Comparison of ENCODE assay signal across 8 cellular contexts in genomic region chr1:156859523-156860112, GRCh38. TPM values are rescaled to one million over a fixed set of nuclear protein-coding genes. Genes with fewer than 3 reads are reported as not detected.
A peak's percentile ranks its signal among the peaks of the same experiment; 100 is the strongest.
DNase-seq lines count a peak whose midpoint lies in the region; ATAC-seq and TF ChIP-seq lines count a peak whose summit lies in the region.

No MANE protein-coding gene starts in this region.

- TF ChIP-seq CTCF in AG04449 (IDR thresholded peaks at IDR 0.05; ENCODE audit: insufficient read depth, low read length, missing control alignments) (no peak), GM13976 (IDR thresholded peaks at IDR 0.05; ENCODE audit: borderline replicate concordance, control extremely low read depth, extremely low read depth, insufficient read depth, missing control alignments) (no peak), fibroblast of the aortic adventitia (IDR thresholded peaks at IDR 0.05; ENCODE audit: insufficient read depth, low read length) (no peak)

- no peaks in the 10 kb centered on the region for H3K9me3 Mint-ChIP-seq in activated CD4-positive, alpha-beta T cell treated with anti-CD3 and anti-CD28 coated beads, Interleukin-2, amount 10 ng/mL, durations not matched to agents 24 days and 14 days

- intact Hi-C loops in activated CD4-positive, alpha-beta T cell treated with anti-CD3 and anti-CD28 coated beads, Interleukin-2, amount 10 ng/mL, durations not matched to agents 24 days and 14 days (cut with micrococcal nuclease) = loop anchor here (1.0 to 10.0 kb wide), 5 partner anchors 20 to 133 kb away; partner anchors contain the start of genes LRRC71 and PEAR1

- POLR2A ChIA-PET in AG04449 (lab: Yijun Ruan, JAX) = interaction anchor here (0.8 to 1.3 kb wide), 4 partner anchors 61 to 131 kb away, joined by 3 to 5 read pairs (median 4); partner anchors contain the start of genes HDGF, ISG20L2, METTL25B and PRCC

- no peak for ATAC-seq in GM19455 (IDR thresholded peaks at IDR 0.05; ENCODE audit: unreplicated experiment)

- in situ Hi-C loops in GM13976 (cut with MboI; ENCODE audit: low sequenced_read_pairs, unreplicated experiment) = no loop called here

- H3K4me3 Mint-ChIP-seq in activated CD4-positive, alpha-beta T cell treated with anti-CD3 and anti-CD28 coated beads, Interleukin-2, amount 10 ng/mL, durations not matched to agents 24 days and 14 days = peak overlapping the region; percentile 80

- peaks cover 11% of the 10 kb centered on the region for H3K36me3 Mint-ChIP-seq in activated CD4-positive, alpha-beta T cell treated with anti-CD3 and anti-CD28 coated beads, Interleukin-2, amount 10 ng/mL, durations not matched to agents 24 days and 14 days (ENCODE audit: low read depth)

- DNase-seq in AG04449 (ENCODE audit: low read depth, low spot score) (no peak), GM13976 (ENCODE audit: low spot score) (peak; percentile 68), fibroblast of the aortic adventitia (ENCODE audit: low read depth) (peak; percentile 26), retina (peak; percentile 79), NCI-H187 treated with DMSO at 0.1 percent for 48 hours (lab: John Stamatoyannopoulos, UW) (no peak), ureter (ENCODE audit: low spot score) (no peak)
- peak; percentile 78 for DNase-seq in activated CD4-positive, alpha-beta T cell treated with anti-CD3 and anti-CD28 coated beads, Interleukin-2, amount 10 ng/mL, durations not matched to agents 24 days and 14 days

- no peak overlapping the region for H3K27ac Mint-ChIP-seq in activated CD4-positive, alpha-beta T cell treated with anti-CD3 and anti-CD28 coated beads, Interleukin-2, amount 10 ng/mL, durations not matched to agents 24 days and 14 days

- CTCF ChIA-PET in AG04449 (lab: Yijun Ruan, JAX) = interaction anchor here (0.7 to 16.4 kb wide), 57 partner anchors 11 to 512 kb away, joined by 3 to 476 read pairs (median 6); partner anchors contain the start of genes CRABP2, ISG20L2, LRRC71 and METTL25B

- peaks cover 45% of the 10 kb centered on the region for H3K4me1 Mint-ChIP-seq in activated CD4-positive, alpha-beta T cell treated with anti-CD3 and anti-CD28 coated beads, Interleukin-2, amount 10 ng/mL, durations not matched to agents 24 days and 14 days

- H3K4me3 ChIP-seq in AG04449 (ENCODE audit: low read depth, low read length) = peak overlapping the region; percentile 48
- H3K4me3 ChIP-seq in fibroblast of the aortic adventitia (ENCODE audit: low read depth, low read length) = peak overlapping the region; percentile 52

- peaks cover 26% of the 10 kb centered on the region for H3K27me3 Mint-ChIP-seq in activated CD4-positive, alpha-beta T cell treated with anti-CD3 and anti-CD28 coated beads, Interleukin-2, amount 10 ng/mL, durations not matched to agents 24 days and 14 days

RNA-seq across cellular contexts. Expression of gene INSRR, which starts 0.7 kb away (rescaled TPM):
- total RNA-seq in activated CD4-positive, alpha-beta T cell treated with anti-CD3 and anti-CD28 coated beads, Interleukin-2, amount 10 ng/mL, durations not matched to agents 24 days and 14 days = 0.68 and 0.71 TPM in 2 replicates
- total RNA-seq in fibroblast of the aortic adventitia (ENCODE audit: low replicate concordance) (0.08 TPM in 1 of 2 replicates, not detected in the other), ureter (0.13 TPM)

RNA-seq across cellular contexts. Expression of gene NTRK1, which starts 1.0 kb away (rescaled TPM):
- total RNA-seq in activated CD4-positive, alpha-beta T cell treated with anti-CD3 and anti-CD28 coated beads, Interleukin-2, amount 10 ng/mL, durations not matched to agents 24 days and 14 days = 54.3 and 61.2 TPM in 2 replicates
- total RNA-seq in fibroblast of the aortic adventitia (ENCODE audit: low replicate concordance) (0.09 TPM in 1 of 2 replicates, not detected in the other), ureter (1.7 TPM)

RNA-seq across cellular contexts. Expression of gene PEAR1, which starts 33.9 kb away (rescaled TPM):
- 0.09 and 0.21 TPM in 2 replicates for total RNA-seq in activated CD4-positive, alpha-beta T cell treated with anti-CD3 and anti-CD28 coated beads, Interleukin-2, amount 10 ng/mL, durations not matched to agents 24 days and 14 days
- 4.8 and 10.8 TPM in 2 replicates for total RNA-seq in fibroblast of the aortic adventitia (ENCODE audit: low replicate concordance)
- 10.0 TPM for total RNA-seq in ureter

RNA-seq across cellular contexts. Expression of gene SH2D2A, which starts 43.0 kb away (rescaled TPM):
- 277 and 282 TPM in 2 replicates for total RNA-seq in activated CD4-positive, alpha-beta T cell treated with anti-CD3 and anti-CD28 coated beads, Interleukin-2, amount 10 ng/mL, durations not matched to agents 24 days and 14 days
- total RNA-seq in fibroblast of the aortic adventitia (ENCODE audit: low replicate concordance) (not detected in 2 replicates), ureter (6.7 TPM)

Comparison
In these comparisons a context has a peak if more than half of its experiments do, and no peak if none do; other contexts are left out.
1. DNase-seq: peak in GM13976 (single experiment), activated CD4-positive, alpha-beta T cell treated with anti-CD3 and anti-CD28 coated beads, Interleukin-2, amount 10 ng/mL, durations not matched to agents 24 days and 14 days (single experiment), fibroblast of the aortic adventitia (single experiment) and retina (single experiment); none in AG04449 (single experiment), NCI-H187 treated with DMSO at 0.1 percent for 48 hours (single experiment) and ureter (single experiment).
2. RNA of gene NTRK1, which starts 1.0 kb away (total RNA-seq): 54.3 to 61.2 TPM in activated CD4-positive, alpha-beta T cell treated with anti-CD3 and anti-CD28 coated beads, Interleukin-2, amount 10 ng/mL, durations not matched to agents 24 days and 14 days; 1.7 TPM in ureter (single experiment) and 0.09 TPM in fibroblast of the aortic adventitia; every median in the first group is over 10 times any median in the second.